8 cellular contexts compared by ENCODE assay signal in the genomic region with DNA sequence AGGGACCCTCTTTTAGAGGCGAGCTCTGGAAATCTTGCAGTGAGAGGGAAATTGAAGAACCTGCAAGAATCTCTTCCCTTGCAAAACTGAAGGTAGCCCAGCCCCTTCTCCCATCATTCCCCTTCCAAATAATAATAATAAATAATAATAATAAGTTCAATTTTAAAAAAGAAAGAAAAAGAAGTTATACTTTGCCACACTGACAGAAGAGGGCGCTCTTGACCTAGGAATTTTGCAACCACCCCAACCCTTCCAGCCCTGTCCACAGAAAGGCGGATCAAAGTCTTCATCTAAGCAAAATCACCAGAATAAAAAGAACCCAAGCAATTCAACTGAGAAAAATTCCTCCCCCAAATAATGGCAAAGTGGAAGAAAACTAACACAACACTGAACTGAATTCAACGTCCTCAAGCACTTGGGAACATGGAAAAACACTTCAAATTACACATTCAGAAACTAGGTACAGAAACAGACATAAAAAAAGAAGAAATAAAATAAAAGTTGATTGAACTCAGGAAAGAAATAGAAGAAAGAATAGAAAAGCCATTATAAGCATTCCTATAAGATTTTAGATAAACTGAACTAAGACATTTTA.
DNase-seq lines count a peak whose midpoint lies in the region; ATAC-seq and TF ChIP-seq lines count a peak whose summit lies in the region.

No MANE protein-coding gene starts in this region.

- H3K36me3 ChIP-seq in HAP-1 (replicated peaks) (no peaks in the 10 kb centered on the region), esophagus muscularis mucosa (no peaks in the 10 kb centered on the region), neural progenitor cell (no peaks in the 10 kb centered on the region), uterus (no peaks in the 10 kb centered on the region)

- WGBS in esophagus muscularis mucosa: 37% methylated on average over 4 of the region's 4 CpGs

- H3K27ac Mint-ChIP-seq in activated CD8-positive, alpha-beta T cell treated with anti-CD3 and anti-CD28 coated beads for 36 hours: no peak overlapping the region
- H3K27ac Mint-ChIP-seq in neural progenitor cell: no peak overlapping the region

- DNase-seq in CD1c-positive myeloid dendritic cell (ENCODE audit: extremely low spot score): peak; percentile 71
- DNase-seq in HAP-1 (ENCODE audit: low spot score in 2 of 2): peak; percentile 53 to 69
- DNase-seq in NCI-H82 treated with DMSO at 0.1 percent for 48 hours (lab: John Stamatoyannopoulos, UW; ENCODE audit: unreplicated experiment): peak; percentile 11
- peak; percentile 70 for DNase-seq in activated CD8-positive, alpha-beta T cell treated with anti-CD3 and anti-CD28 coated beads for 36 hours
- no peak for DNase-seq in esophagus muscularis mucosa (ENCODE audit: extremely low spot score)
- DNase-seq in neural progenitor cell (ENCODE audit: low spot score): peak; percentile 62
- peak in 1 of 2 donors; percentile 31 for DNase-seq in uterus
- DNase-seq in NCI-H1048 (lab: John Stamatoyannopoulos, UW): no peak

- CTCF ChIA-PET in activated CD8-positive, alpha-beta T cell treated with anti-CD3 and anti-CD28 coated beads for 36 hours (lab: Charles Lee): interaction anchor here (0.7 to 6.7 kb wide), 30 partner anchors 10 to 379 kb away, joined by 3 to 62 read pairs (median 4); no protein-coding TSS in a partner anchor

- H3K4me1 Mint-ChIP-seq in activated CD8-positive, alpha-beta T cell treated with anti-CD3 and anti-CD28 coated beads for 36 hours (ENCODE audit: low read depth): peaks cover 25% of the 10 kb centered on the region
- peaks cover 4% of the 10 kb centered on the region for H3K4me1 Mint-ChIP-seq in neural progenitor cell

- peak; percentile 55 for ATAC-seq in activated CD8-positive, alpha-beta T cell treated with anti-CD3 and anti-CD28 coated beads for 36 hours

- no peak for TF ChIP-seq EP300 in esophagus muscularis mucosa (IDR thresholded peaks at IDR 0.05)

- H3K4me2 ChIP-seq in neural progenitor cell: no peak overlapping the region

- peak; percentile 82 for TF ChIP-seq CTCF in activated CD8-positive, alpha-beta T cell treated with anti-CD3 and anti-CD28 coated beads for 36 hours (IDR thresholded peaks at IDR 0.05)
- TF ChIP-seq CTCF in esophagus muscularis mucosa (IDR thresholded peaks at IDR 0.05) (peak; percentile 61 to 66 (median 65)), neural progenitor cell (IDR thresholded peaks at IDR 0.05) (peak; percentile 69), uterus (IDR thresholded peaks at IDR 0.05) (peak; percentile 51 to 59 (median 56))

- no peak overlapping the region for H3K4me3 ChIP-seq in HAP-1
- no peak overlapping the region for H3K4me3 ChIP-seq in esophagus muscularis mucosa
- no peak overlapping the region for H3K4me3 ChIP-seq in neural progenitor cell
- no peak overlapping the region for H3K4me3 ChIP-seq in uterus

- H3K27ac ChIP-seq in esophagus muscularis mucosa (replicated peaks in 1 of 4): no peak overlapping the region
- H3K27ac ChIP-seq in neural progenitor cell: no peak overlapping the region
- no peak overlapping the region for H3K27ac ChIP-seq in uterus

- in situ Hi-C loops in HAP-1 (cut with MboI; ENCODE audit: low sequenced_read_pairs): no loop called here

- peaks cover 4% of the 10 kb centered on the region for H3F3A ChIP-seq in neural progenitor cell (ENCODE audit: low read depth)

- H3K4me3 Mint-ChIP-seq in activated CD8-positive, alpha-beta T cell treated with anti-CD3 and anti-CD28 coated beads for 36 hours: no peak overlapping the region
- no peak overlapping the region for H3K4me3 Mint-ChIP-seq in neural progenitor cell

- H3K9me3 ChIP-seq in HAP-1: no peaks in the 10 kb centered on the region
- H3K9me3 ChIP-seq in esophagus muscularis mucosa: no peaks in the 10 kb centered on the region
- no peaks in the 10 kb centered on the region for H3K9me3 ChIP-seq in neural progenitor cell (ENCODE audit: low read depth)
- no peaks in the 10 kb centered on the region for H3K9me3 ChIP-seq in uterus

- H3K9ac ChIP-seq in neural progenitor cell: no peak overlapping the region

- no peaks in the 10 kb centered on the region for H3K36me3 Mint-ChIP-seq in activated CD8-positive, alpha-beta T cell treated with anti-CD3 and anti-CD28 coated beads for 36 hours (ENCODE audit: low read depth)
- no peaks in the 10 kb centered on the region for H3K36me3 Mint-ChIP-seq in neural progenitor cell

- H3K27me3 ChIP-seq in HAP-1 (ENCODE audit: low read depth) (no peaks in the 10 kb centered on the region), esophagus muscularis mucosa (no peaks in the 10 kb centered on the region), neural progenitor cell (no peaks in the 10 kb centered on the region), uterus (no peaks in the 10 kb centered on the region)

- intact Hi-C loops in activated CD8-positive, alpha-beta T cell treated with anti-CD3 and anti-CD28 coated beads for 36 hours (cut with micrococcal nuclease): loop anchor here (10.0 kb wide), 1 partner anchor 163 kb away; no protein-coding TSS in a partner anchor
- intact Hi-C loops in esophagus muscularis mucosa (cut with DNase I) (loop anchor here (5.0 to 10.0 kb wide), 2 partner anchors 183 to 251 kb away; no protein-coding TSS in a partner anchor), uterus (cut with DNase I; ENCODE audit: low total_unique reads) (no loop called here)

- H3K79me2 ChIP-seq in neural progenitor cell (ENCODE audit: low read depth): no peaks in the 10 kb centered on the region

- no peaks in the 10 kb centered on the region for H3K4me1 ChIP-seq in HAP-1
- peaks cover 0 to 11% (median 9%) of the 10 kb centered on the region in 4 donors for H3K4me1 ChIP-seq in esophagus muscularis mucosa
- H3K4me1 ChIP-seq in neural progenitor cell: no peaks in the 10 kb centered on the region
- no peaks in the 10 kb centered on the region for H3K4me1 ChIP-seq in uterus

- H3K27me3 Mint-ChIP-seq in activated CD8-positive, alpha-beta T cell treated with anti-CD3 and anti-CD28 coated beads for 36 hours: peaks cover 3% of the 10 kb centered on the region
- H3K27me3 Mint-ChIP-seq in neural progenitor cell (ENCODE audit: insufficient read depth, low read depth): peaks cover 7% of the 10 kb centered on the region

- POLR2A ChIA-PET in activated CD8-positive, alpha-beta T cell treated with anti-CD3 and anti-CD28 coated beads for 36 hours (lab: Charles Lee): no interaction called here

- no peak overlapping the region for H2AFZ ChIP-seq in neural progenitor cell (replicated peaks)

- TF ChIP-seq POLR2A in esophagus muscularis mucosa (IDR thresholded peaks at IDR 0.05; ENCODE audit: low read depth) (no peak), uterus (IDR thresholded peaks at IDR 0.05) (no peak)

- H3K9me3 Mint-ChIP-seq in activated CD8-positive, alpha-beta T cell treated with anti-CD3 and anti-CD28 coated beads for 36 hours: peaks cover 4% of the 10 kb centered on the region
- no peaks in the 10 kb centered on the region for H3K9me3 Mint-ChIP-seq in neural progenitor cell

- H4K20me1 ChIP-seq in neural progenitor cell (ENCODE audit: low read depth): no peaks in the 10 kb centered on the region

Comparison
In these comparisons a context has a peak if more than half of its experiments do, and no peak if none do; other contexts are left out.
1. DNase-seq: peak in CD1c-positive myeloid dendritic cell (single experiment), HAP-1 (2 of 2), NCI-H82 treated with DMSO at 0.1 percent for 48 hours (single experiment), activated CD8-positive, alpha-beta T cell treated with anti-CD3 and anti-CD28 coated beads for 36 hours (single experiment) and neural progenitor cell (single experiment); none in esophagus muscularis mucosa (single experiment) and NCI-H1048 (single experiment).
2. Peak in every context shown above with its lines, with median percentiles within 50 percentile points of each other: CTCF ChIP-seq.